ENCODE assay signal across 8 cellular contexts in the genomic region with DNA sequence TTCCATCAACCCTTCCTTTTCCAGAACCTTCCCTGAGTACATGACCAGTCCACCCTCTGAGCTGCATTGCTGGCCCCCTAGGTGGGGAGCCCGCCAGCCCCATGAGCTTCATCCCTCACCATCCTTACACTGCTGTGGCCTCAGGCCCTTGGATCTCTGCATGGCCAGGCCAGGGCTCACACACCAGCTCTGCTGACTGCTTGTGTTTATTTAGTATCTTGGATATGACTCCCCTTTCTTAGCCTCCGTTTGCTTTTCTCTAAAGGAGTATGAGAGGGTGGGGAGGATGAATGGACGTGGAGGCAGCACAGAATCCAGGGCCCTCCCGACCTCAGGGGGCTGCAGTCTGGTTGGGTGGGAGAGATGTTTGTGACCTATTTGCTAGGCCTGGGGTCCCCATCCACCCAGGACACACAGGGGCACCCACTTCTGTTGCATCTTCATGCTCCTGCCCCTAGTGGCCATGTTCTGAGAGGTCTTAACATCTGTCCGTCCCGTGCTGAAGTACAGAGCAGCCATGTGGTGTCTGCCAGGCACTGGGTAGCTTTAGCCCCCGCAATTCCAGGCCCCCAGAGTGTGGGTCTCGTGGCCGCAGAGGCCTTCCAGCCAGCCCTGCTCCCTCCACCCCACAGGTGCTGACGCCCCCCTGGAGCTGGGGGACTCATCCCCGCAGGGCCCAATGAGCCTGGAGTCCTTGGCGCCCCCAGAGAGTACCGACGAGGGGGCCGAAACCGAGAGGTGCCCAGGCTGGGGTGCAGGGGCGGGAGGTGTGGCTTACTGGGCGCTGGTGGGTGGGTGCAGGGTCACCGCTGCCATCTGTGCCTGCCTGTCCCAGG. TPM values are rescaled to one million over a fixed set of nuclear protein-coding genes. Genes with fewer than 3 reads are reported as not detected.
DNase-seq lines count a peak whose midpoint lies in the region; ATAC-seq and TF ChIP-seq lines count a peak whose summit lies in the region.
"Had no signal": no experiment of that assay in that cellular context is flagged by ENCODE, and none has a peak within 500 bp of the region (broad histone marks: within the 10 kb centered on the region; RNA-seq: fewer than 3 reads in every experiment).

No MANE protein-coding gene starts in this region.

- peak in 1 of 3 donors; percentile 60 for ATAC-seq in natural killer cell

- H3K4me3 ChIP-seq in WI38 (ENCODE audit: low read depth, low read length): no peak overlapping the region
- H3K4me3 ChIP-seq: ovary had no signal

- DNase-seq in DMS 273 (lab: John Stamatoyannopoulos, UW; ENCODE audit: unreplicated experiment) (peak; percentile 80), DMS 273 treated with DMSO at 0.1 percent for 48 hours (lab: John Stamatoyannopoulos, UW) (no peak), natural killer cell (no peak), H4 (ENCODE audit: low spot score) (no peak)
- no peak for DNase-seq in stimulated activated CD4-positive, alpha-beta T cell treated with anti-CD3 and anti-CD28 coated beads, Interleukin-4, amount 100 ng/mL, for 4 hours
- DNase-seq: 8988T, ovary had no signal

- no peaks in the 10 kb centered on the region for H3K27me3 Mint-ChIP-seq in natural killer cell (ENCODE audit: low read depth in 2 of 2)

- H3K4me3 Mint-ChIP-seq in natural killer cell: peak overlapping the region; percentile 73

- H3K9me3 Mint-ChIP-seq in natural killer cell: no peaks in the 10 kb centered on the region

- H3K27ac Mint-ChIP-seq in natural killer cell: peak overlapping the region; percentile 88 to 92

- H3K4me1 Mint-ChIP-seq in natural killer cell: peaks cover 35 to 65% of the 10 kb centered on the region in 2 donors

- H3K36me3 Mint-ChIP-seq in natural killer cell: peaks cover 14% of the 10 kb centered on the region

- intact Hi-C loops in natural killer cell (cut with micrococcal nuclease): no loop called here

- 0 out of 2 replicates have a peak, but pooled peaks have one; percentile 16 for TF ChIP-seq CTCF in WI38 (IDR thresholded peaks at IDR 0.05; ENCODE audit: low read depth, low read length)
- TF ChIP-seq CTCF in natural killer cell (IDR thresholded peaks at IDR 0.05): no peak

RNA-seq across cellular contexts. Expression of a gene that starts 13.0 kb away (rescaled TPM):
- total RNA-seq in natural killer cell: 1,000 to 10,000 TPM; 1,177 to 1,409 (median 1,354) TPM
- 14.5 and 15.9 TPM in 2 replicates for total RNA-seq in H4 (2014; rRNA removed; shearing (Covaris generic))

RNA-seq across cellular contexts. Expression of a gene that starts 18.9 kb away (rescaled TPM):
- total RNA-seq in natural killer cell: 10 to 100 TPM in 1 of 3 donors, 1 to 10 TPM in 2; 5.6 to 35.5 (median 6.0) TPM
- total RNA-seq in H4 (2014; rRNA removed; shearing (Covaris generic)): not detected in 2 replicates

RNA-seq across cellular contexts. Expression of a gene that starts 32.3 kb away (rescaled TPM):
- 1 to 10 TPM; 1.1 to 2.1 (median 1.5) TPM for total RNA-seq in natural killer cell
- not detected in 2 replicates for total RNA-seq in H4 (2014; rRNA removed; shearing (Covaris generic))

RNA-seq across cellular contexts. Expression of a gene that starts 35.9 kb away (rescaled TPM):
- total RNA-seq in natural killer cell: 1,000 to 10,000 TPM; 1,358 to 1,814 (median 1,709) TPM
- total RNA-seq in H4 (2014; rRNA removed; shearing (Covaris generic)): 1,641 and 1,922 TPM in 2 replicates

RNA-seq across cellular contexts. Expression of a gene that starts 51.1 kb away (rescaled TPM):
- total RNA-seq in natural killer cell: not detected
- total RNA-seq in H4 (2014; rRNA removed; shearing (Covaris generic)): not detected in 2 replicates
- total RNA-seq: ovary had no signal

Comparison
In these comparisons a context has a peak if more than half of its experiments do, and no peak if none do; other contexts are left out.
1. RNA of a gene that starts 13.0 kb away (total RNA-seq): 1,177 to 1,409 TPM in natural killer cell; 14.5 to 15.9 TPM in H4; every median in the first group is over 10 times any median in the second.